Comparison of ENCODE assay signal across 23 cellular contexts in genomic region chr5:6822556-6823343, GRCh38.
DNase-seq lines count a peak whose midpoint lies in the region; ATAC-seq, FAIRE-seq and TF ChIP-seq lines count a peak whose summit lies in the region.
"Had no signal": no experiment of that assay in that cellular context is flagged by ENCODE, and none has a peak within 500 bp of the region (broad histone marks: within the 10 kb centered on the region; RNA-seq: fewer than 3 reads in every experiment).

No MANE protein-coding gene starts in this region.

- no peaks in the 10 kb centered on the region for H3K9me2 ChIP-seq in GM23338 (ENCODE audit: insufficient read depth)

- BruUV-seq in HepG2 (replicated peaks; lab: Mats Ljungman, UMichigan) = no TSS peak

- peak; percentile 57 for ATAC-seq in GM23338
- peak; percentile 67 for ATAC-seq in HepG2
- no peak for ATAC-seq in mucosa of descending colon
- ATAC-seq: activated T-helper 17 cell treated with anti-CD3 and anti-CD28 coated beads, Interleukin-2, amount 50 U/mL, for 72 hours; gastrocnemius medialis; left lung had no signal

- TF ChIP-seq POLR2A in breast epithelium (IDR thresholded peaks at IDR 0.05) = no peak
- TF ChIP-seq POLR2A in HepG2 (IDR thresholded peaks at IDR 0.05; ENCODE audit: insufficient read depth in 1 of 2, low read depth in 2 of 2, low read length in 2 of 2) = no peak

- H3K4me2 ChIP-seq in BLaER1 (peak overlapping the region; percentile 73), GM23338 (no peak overlapping the region), HepG2 (ENCODE audit: low read depth, low read length) (no peak overlapping the region)
- H3K4me2 ChIP-seq: PC-9 had no signal

- no peaks in the 10 kb centered on the region for H3K36me3 ChIP-seq in BLaER1
- H3K36me3 ChIP-seq in GM23338 (ENCODE audit: insufficient read depth) = no peaks in the 10 kb centered on the region
- H3K36me3 ChIP-seq in breast epithelium = no peaks in the 10 kb centered on the region
- no peaks in the 10 kb centered on the region for H3K36me3 ChIP-seq in HepG2 (replicated peaks in 1 of 2; ENCODE audit: control insufficient read depth in 1 of 2, insufficient read depth in 2 of 2, low read length in 2 of 2)
- no peaks in the 10 kb centered on the region for H3K36me3 ChIP-seq in mucosa of descending colon (ENCODE audit: low read depth)
- H3K36me3 ChIP-seq: brain microvascular endothelial cell, gastrocnemius medialis, left lung, SJCRH30 had no signal

- CTCF ChIA-PET in HepG2 (lab: Yijun Ruan, JAX; ENCODE audit: low intra/inter-chr PET ratio, low total read pairs) = no interaction called here

- H3K36me3 Mint-ChIP-seq in GM23338 (ENCODE audit: low read depth) = no peaks in the 10 kb centered on the region; the same call in 2 of the 3 replicates

- no peaks in the 10 kb centered on the region for H3F3A ChIP-seq in GM23338 (replicated peaks; ENCODE audit: low read depth)

- 38% methylated on average over 21 of the region's 27 CpGs for WGBS in HepG2 (ENCODE audit: low lambda C conversion rate)

- no peak for FAIRE-seq in HepG2 (lab: Jason Lieb, UNC)

- H3K4me3 ChIP-seq in BLaER1 (peak overlapping the region; percentile 35), GM23338 (no peak overlapping the region), breast epithelium (peak overlapping the region in 2 of 3 donors; percentile 39 to 57), HepG2 (replicated peaks in 1 of 3; ENCODE audit: insufficient read depth in 1 of 3, low read depth in 2 of 3, low read length in 3 of 3) (no peak overlapping the region), mucosa of descending colon (no peak overlapping the region)
- H3K4me3 ChIP-seq: gastrocnemius medialis, left lung, PC-9, SJCRH30, testis had no signal

- H3K79me2 ChIP-seq in GM23338 (replicated peaks; ENCODE audit: insufficient read depth) (no peaks in the 10 kb centered on the region), HepG2 (ENCODE audit: insufficient read depth, low read length) (no peaks in the 10 kb centered on the region)

- H3K9ac ChIP-seq in BLaER1 = 0 out of 2 replicates have a peak overlapping the region, but pooled peaks have one; percentile 21
- no peak overlapping the region for H3K9ac ChIP-seq in HepG2 (ENCODE audit: insufficient read depth, low read depth, low read length)

- H3K27me3 ChIP-seq in BLaER1 = no peaks in the 10 kb centered on the region
- no peaks in the 10 kb centered on the region for H3K27me3 ChIP-seq in GM23338 (ENCODE audit: insufficient read depth)
- no peaks in the 10 kb centered on the region for H3K27me3 ChIP-seq in breast epithelium
- peaks cover 0 to 12% of the 10 kb centered on the region in 2 experiments; a peak in 2 of 5 replicates for H3K27me3 ChIP-seq in HepG2 (ENCODE audit: control insufficient read depth in 1 of 2, insufficient read depth in 2 of 2, low read length in 2 of 2)
- H3K27me3 ChIP-seq: brain microvascular endothelial cell, gastrocnemius medialis, SJCRH30, testis had no signal

- H3K4me1 ChIP-seq in BLaER1 = peaks cover 27% of the 10 kb centered on the region
- 0 out of 2 replicates have a peak, but pooled peaks cover 2% of the 10 kb centered on the region for H3K4me1 ChIP-seq in GM23338 (ENCODE audit: insufficient read depth)
- H3K4me1 ChIP-seq in breast epithelium = no peaks in the 10 kb centered on the region
- H3K4me1 ChIP-seq in HepG2 (ENCODE audit: insufficient read depth, low read length) = no peaks in the 10 kb centered on the region
- no peaks in the 10 kb centered on the region for H3K4me1 ChIP-seq in mucosa of descending colon (ENCODE audit: low read depth)
- H3K4me1 ChIP-seq: left lung, SJCRH30, testis had no signal

- H4K20me1 ChIP-seq in BLaER1 (no peaks in the 10 kb centered on the region), GM23338 (replicated peaks; ENCODE audit: insufficient read depth) (no peaks in the 10 kb centered on the region), HepG2 (ENCODE audit: insufficient read depth, low read length) (no peaks in the 10 kb centered on the region)

- TF ChIP-seq CTCF in GM23338 (conservative IDR thresholded peaks at IDR 0.05; ENCODE audit: low read depth in 2 of 2) = peak in 1 of 2 experiments; percentile 51; a peak in 2 of 4 replicates
- TF ChIP-seq CTCF in breast epithelium (IDR thresholded peaks at IDR 0.05) = no peak
- peak; percentile 43 for TF ChIP-seq CTCF in HepG2 (CRISPR knock-in tag; IDR thresholded peaks at IDR 0.05)
- no peak for TF ChIP-seq CTCF in mucosa of descending colon (IDR thresholded peaks at IDR 0.05)

- peaks cover 2% of the 10 kb centered on the region; the same call in 2 of the 3 replicates for H3K9me3 Mint-ChIP-seq in GM23338

- H3K9me3 ChIP-seq in BLaER1 (peaks cover 14% of the 10 kb centered on the region; the same call in 1 of the 2 replicates), breast epithelium (no peaks in the 10 kb centered on the region), HepG2 (ENCODE audit: low read length) (peaks cover 8% of the 10 kb centered on the region; the same call in 1 of the 2 replicates), mucosa of descending colon (peaks cover 9% of the 10 kb centered on the region)
- H3K9me3 ChIP-seq: gastrocnemius medialis, SJCRH30, testis had no signal

- no peak overlapping the region for H3K4me3 Mint-ChIP-seq in GM23338
- H3K4me3 Mint-ChIP-seq: activated T-helper 17 cell treated with anti-CD3 and anti-CD28 coated beads, Interleukin-2, amount 50 U/mL, for 72 hours; CD4-positive, alpha-beta T cell; dendritic cell treated with granulocyte-macrophage colony-stimulating factor and Interleukin-4, amounts not matched to agents 40 ng/mL and 50 ng/mL, for 4 days; neural crest cell had no signal

- POLR2A ChIA-PET in HepG2 (lab: Yijun Ruan, JAX) = no interaction called here

- no peak overlapping the region for H3K27ac Mint-ChIP-seq in GM23338
- H3K27ac Mint-ChIP-seq: activated T-helper 17 cell treated with anti-CD3 and anti-CD28 coated beads, Interleukin-2, amount 50 U/mL, for 72 hours; CD4-positive, alpha-beta T cell; dendritic cell treated with granulocyte-macrophage colony-stimulating factor and Interleukin-4, amounts not matched to agents 40 ng/mL and 50 ng/mL, for 4 days had no signal

- intact Hi-C loops in breast epithelium (cut with DNase I; ENCODE audit: low total_unique reads) = no loop called here
- intact Hi-C loops in HepG2 (cut with micrococcal nuclease; ENCODE audit: unreplicated experiment) = no loop called here
- intact Hi-C loops in mucosa of descending colon (cut with DNase I, micrococcal nuclease) = no loop called here

- peak; percentile 27 for DNase-seq in GM23338 (ENCODE audit: low spot score)
- no peak for DNase-seq in breast epithelium (ENCODE audit: low spot score in 2 of 2)
- no peak for DNase-seq in HepG2 (ENCODE audit: low spot score)
- no peak for DNase-seq in COLO668 (lab: John Stamatoyannopoulos, UW; ENCODE audit: unreplicated experiment)
- no peak for DNase-seq in NCI-H1048 (lab: John Stamatoyannopoulos, UW)
- no peak for DNase-seq in mucosa of descending colon
- DNase-seq in NCI-H748 treated with DMSO at 0.1 percent for 48 hours (lab: John Stamatoyannopoulos, UW) = no peak
- DNase-seq: ACHN; activated CD4-positive, alpha-beta T cell treated with anti-CD3 and anti-CD28 coated beads for 1 hour; brain microvascular endothelial cell; CD4-positive, alpha-beta T cell; gastrocnemius medialis; Karpas-422; left lung; NCI-H1092 treated with DMSO at 0.1 percent for 48 hours; PC-9; SJCRH30; testis had no signal

- H3K4me1 Mint-ChIP-seq in GM23338 = peaks cover 11% of the 10 kb centered on the region

- H3K27ac ChIP-seq in BLaER1 (peak overlapping the region; percentile 46; the same call in 1 of the 2 replicates), GM23338 (ENCODE audit: low read depth) (no peak overlapping the region), breast epithelium (peak overlapping the region; percentile 13 to 60), HepG2 (ENCODE audit: extremely low read length, insufficient read depth, low read length) (no peak overlapping the region)
- H3K27ac ChIP-seq: brain microvascular endothelial cell, epithelial cell of prostate, gastrocnemius medialis, left lung, PC-9, SJCRH30, testis had no signal

- TF ChIP-seq EP300 in HepG2 (IDR thresholded peaks at IDR 0.05; ENCODE audit: low read depth in 2 of 2, low read length in 2 of 2) = no peak
- TF ChIP-seq EP300 in HepG2 (CRISPR knock-in tag; IDR thresholded peaks at IDR 0.05; ENCODE audit: borderline replicate concordance) = no peak

- H3K27me3 Mint-ChIP-seq in GM23338 (ENCODE audit: insufficient read depth, low read depth, poor library complexity) = no peaks in the 10 kb centered on the region

- peak overlapping the region; percentile 87; the same call in 1 of the 2 replicates for H2AFZ ChIP-seq in GM23338
- no peak overlapping the region for H2AFZ ChIP-seq in HepG2 (ENCODE audit: low read length)
- H2AFZ ChIP-seq: PC-9 had no signal

- in situ Hi-C loops in HepG2 (cut with HindIII; ENCODE audit: extremely low pct_ligation_motif_present, low pct_unique_long_range_greater_than_20kb) = loop anchor here (25.0 kb wide), 2 partner anchors 565 to 765 kb away; partner anchors contain the start of gene ADCY2

- no peak for TF ChIP-seq RAD21 in HepG2 (CRISPR knock-in tag; IDR thresholded peaks at IDR 0.05)

TF ChIP-seq in GM23338, 12 proteins besides CTCF, POLR2A, EP300 and RAD21:
- TF ChIP-seq EZH2phosphoT487 (IDR thresholded peaks at IDR 0.05; ENCODE audit: unreplicated experiment) = no peak
- no peak for TF ChIP-seq JUNB (IDR thresholded peaks at IDR 0.05; ENCODE audit: unreplicated experiment)
TF ChIP-seq in GM23338: peak in this region for 0.

TF ChIP-seq in HepG2, 621 proteins besides CTCF, POLR2A, EP300 and RAD21:
- TF ChIP-seq ZNF354B (CRISPR knock-in tag; IDR thresholded peaks at IDR 0.05) (no peak), STAG1 (CRISPR knock-in tag; IDR thresholded peaks at IDR 0.05) (0 out of 2 replicates have a peak, but pooled peaks have one; percentile 11), MEF2D (CRISPR knock-in tag; IDR thresholded peaks at IDR 0.05) (no peak), PRPF4 (IDR thresholded peaks at IDR 0.05; ENCODE audit: low read depth, low read length, poor library complexity, severe bottlenecking) (no peak), DMAP1 (CRISPR knock-in tag; IDR thresholded peaks at IDR 0.05) (no peak), LBX2 (CRISPR knock-in tag; IDR thresholded peaks at IDR 0.05; ENCODE audit: borderline replicate concordance) (no peak)
TF ChIP-seq in HepG2: peak in this region for 1.

Comparison
In these comparisons a context has a peak if more than half of its experiments do, and no peak if none do; other contexts are left out.
1. H3K27ac ChIP-seq: peak in BLaER1 (single experiment) and breast epithelium (2 of 2); none in GM23338 (single experiment) and HepG2 (single experiment).
2. H3K4me3 ChIP-seq: peak in BLaER1 (single experiment) and breast epithelium (2 of 3); none in GM23338 (single experiment), HepG2 (0 of 3) and mucosa of descending colon (single experiment).